8 cellular contexts compared by ENCODE assay signal in genomic region chr1:121076674-121077073, GRCh38.
DNase-seq lines count a peak whose midpoint lies in the region; ATAC-seq and TF ChIP-seq lines count a peak whose summit lies in the region.
"Not testable (repeated sequence)": the region's sequence is repeated elsewhere in the genome, so short reads cannot be mapped to it uniquely, and the experiment has no call there.

No MANE protein-coding gene starts in this region.

- ATAC-seq in GM18870 (IDR thresholded peaks at IDR 0.05; ENCODE audit: unreplicated experiment) (peak; percentile 91), GM21367 (IDR thresholded peaks at IDR 0.05; ENCODE audit: unreplicated experiment) (peak; percentile 93), HG02571 (IDR thresholded peaks at IDR 0.05; ENCODE audit: unreplicated experiment) (peak; percentile 72), HG02981 (IDR thresholded peaks at IDR 0.05; ENCODE audit: unreplicated experiment) (peak; percentile 89), HG03432 (IDR thresholded peaks at IDR 0.05; ENCODE audit: unreplicated experiment) (peak; percentile 92), upper lobe of right lung (peak; percentile 74)
- ATAC-seq in activated CD8-positive, alpha-beta T cell treated with anti-CD3 and anti-CD28 coated beads, Interleukin-2, amount 10 ng/mL, durations not matched to agents 7 days and 5 days = peak; percentile 72

- H3K27me3 ChIP-seq in upper lobe of right lung = not testable (repeated sequence)

- CTCF ChIA-PET in activated CD8-positive, alpha-beta T cell treated with anti-CD3 and anti-CD28 coated beads, Interleukin-2, amount 10 ng/mL, durations not matched to agents 7 days and 5 days (lab: Charles Lee) = not testable (repeated sequence)

- POLR2A ChIA-PET in activated CD8-positive, alpha-beta T cell treated with anti-CD3 and anti-CD28 coated beads, Interleukin-2, amount 10 ng/mL, durations not matched to agents 7 days and 5 days (lab: Charles Lee) = not testable (repeated sequence)

- not testable (repeated sequence) for H3K9me3 ChIP-seq in upper lobe of right lung

- H3K4me3 ChIP-seq in upper lobe of right lung = not testable (repeated sequence)

- H3K36me3 ChIP-seq in upper lobe of right lung = not testable (repeated sequence)

- not testable (repeated sequence) for H3K9me3 Mint-ChIP-seq in activated CD8-positive, alpha-beta T cell treated with anti-CD3 and anti-CD28 coated beads, Interleukin-2, amount 10 ng/mL, durations not matched to agents 7 days and 5 days (ENCODE audit: insufficient read depth); dendritic cell treated with granulocyte-macrophage colony-stimulating factor and Interleukin-4, amounts not matched to agents 40 ng/mL and 50 ng/mL, for 4 days

- not testable (repeated sequence) for H3K36me3 Mint-ChIP-seq in activated CD8-positive, alpha-beta T cell treated with anti-CD3 and anti-CD28 coated beads, Interleukin-2, amount 10 ng/mL, durations not matched to agents 7 days and 5 days (ENCODE audit: low read depth); dendritic cell treated with granulocyte-macrophage colony-stimulating factor and Interleukin-4, amounts not matched to agents 40 ng/mL and 50 ng/mL, for 4 days (ENCODE audit: low read depth)

- H3K27ac ChIP-seq in upper lobe of right lung = not testable (repeated sequence)

- not testable (repeated sequence) for H3K4me3 Mint-ChIP-seq in activated CD8-positive, alpha-beta T cell treated with anti-CD3 and anti-CD28 coated beads, Interleukin-2, amount 10 ng/mL, durations not matched to agents 7 days and 5 days; dendritic cell treated with granulocyte-macrophage colony-stimulating factor and Interleukin-4, amounts not matched to agents 40 ng/mL and 50 ng/mL, for 4 days

- H3K27me3 Mint-ChIP-seq in activated CD8-positive, alpha-beta T cell treated with anti-CD3 and anti-CD28 coated beads, Interleukin-2, amount 10 ng/mL, durations not matched to agents 7 days and 5 days (ENCODE audit: low read depth); dendritic cell treated with granulocyte-macrophage colony-stimulating factor and Interleukin-4, amounts not matched to agents 40 ng/mL and 50 ng/mL, for 4 days: not testable (repeated sequence)

- not testable (repeated sequence) for DNase-seq in activated CD8-positive, alpha-beta T cell treated with anti-CD3 and anti-CD28 coated beads, Interleukin-2, amount 10 ng/mL, durations not matched to agents 7 days and 5 days; upper lobe of right lung

- intact Hi-C loops in dendritic cell treated with granulocyte-macrophage colony-stimulating factor and Interleukin-4, amounts not matched to agents 40 ng/mL and 50 ng/mL, for 4 days (cut with micrococcal nuclease); upper lobe of right lung (cut with DNase I): not testable (repeated sequence)

- not testable (repeated sequence) for H3K4me1 ChIP-seq in upper lobe of right lung

- TF ChIP-seq CTCF in upper lobe of right lung (IDR thresholded peaks at IDR 0.05) = not testable (repeated sequence)

- not testable (repeated sequence) for H3K27ac Mint-ChIP-seq in activated CD8-positive, alpha-beta T cell treated with anti-CD3 and anti-CD28 coated beads, Interleukin-2, amount 10 ng/mL, durations not matched to agents 7 days and 5 days
- H3K27ac Mint-ChIP-seq in dendritic cell treated with granulocyte-macrophage colony-stimulating factor and Interleukin-4, amounts not matched to agents 40 ng/mL and 50 ng/mL, for 4 days = peak overlapping the region; percentile 72

- peaks cover 35% of the 10 kb centered on the region for H3K4me1 Mint-ChIP-seq in activated CD8-positive, alpha-beta T cell treated with anti-CD3 and anti-CD28 coated beads, Interleukin-2, amount 10 ng/mL, durations not matched to agents 7 days and 5 days (ENCODE audit: low read depth)
- H3K4me1 Mint-ChIP-seq in dendritic cell treated with granulocyte-macrophage colony-stimulating factor and Interleukin-4, amounts not matched to agents 40 ng/mL and 50 ng/mL, for 4 days (ENCODE audit: low read depth) = peaks cover 12% of the 10 kb centered on the region
